ENCODE assay signal across 14 cellular contexts in the genomic region with DNA sequence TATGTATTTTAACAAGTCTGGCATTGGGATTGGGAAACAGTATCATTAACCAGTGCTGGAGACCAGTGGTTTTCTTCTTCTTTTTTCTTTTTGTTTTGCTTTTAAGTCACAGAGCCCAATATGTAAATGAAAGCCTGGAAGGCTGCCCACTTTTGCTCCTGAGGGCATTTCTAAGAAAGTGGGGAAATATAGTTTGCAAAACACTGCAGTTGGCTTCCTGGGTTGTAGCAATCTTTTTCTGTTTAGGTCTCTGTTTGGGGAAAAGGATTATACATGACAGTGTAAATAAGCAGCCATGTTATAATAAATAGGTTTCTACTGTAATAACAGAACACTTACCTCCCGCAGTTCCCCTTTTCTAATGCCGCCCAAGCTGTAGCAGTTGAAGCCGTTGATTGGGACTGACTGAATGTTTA.
DNase-seq lines count a peak whose midpoint lies in the region; ATAC-seq and TF ChIP-seq lines count a peak whose summit lies in the region.
"Had no signal": no experiment of that assay in that cellular context is flagged by ENCODE, and none has a peak within 500 bp of the region (broad histone marks: within the 10 kb centered on the region; RNA-seq: fewer than 3 reads in every experiment).

No MANE protein-coding gene starts in this region.

- no peaks in the 10 kb centered on the region for H3K27me3 ChIP-seq in lower lobe of right lung (ENCODE audit: low read depth)
- H3K27me3 ChIP-seq: transverse colon had no signal

- H3K4me3 Mint-ChIP-seq in activated T-cell treated with anti-CD3 and anti-CD28 coated beads, Interleukin-2, amount 50 U/mL, for 72 hours: no peak overlapping the region
- H3K4me3 Mint-ChIP-seq: CD4-positive, alpha-beta T cell; HFFc6 had no signal

- no peak overlapping the region for H3K27ac ChIP-seq in lower lobe of right lung
- H3K27ac ChIP-seq: transverse colon had no signal

- no peak overlapping the region for H3K27ac Mint-ChIP-seq in activated T-cell treated with anti-CD3 and anti-CD28 coated beads, Interleukin-2, amount 50 U/mL, for 72 hours
- H3K27ac Mint-ChIP-seq: CD4-positive, alpha-beta T cell; HFFc6 had no signal

- peaks cover 5% of the 10 kb centered on the region for H3K4me1 ChIP-seq in lower lobe of right lung
- H3K4me1 ChIP-seq: transverse colon had no signal

- peaks cover 12% of the 10 kb centered on the region for H3K36me3 ChIP-seq in lower lobe of right lung
- H3K36me3 ChIP-seq: transverse colon had no signal

- no peaks in the 10 kb centered on the region for H3K4me1 Mint-ChIP-seq in activated T-cell treated with anti-CD3 and anti-CD28 coated beads, Interleukin-2, amount 50 U/mL, for 72 hours (ENCODE audit: low read depth)

- ATAC-seq in HG02885 (IDR thresholded peaks at IDR 0.05; ENCODE audit: poor library complexity, unreplicated experiment) (peak; percentile 83), lower lobe of right lung (peak; percentile 60 to 71), GM21381 (IDR thresholded peaks at IDR 0.05; ENCODE audit: unreplicated experiment) (no peak)
- no peak for ATAC-seq in activated T-cell treated with anti-CD3 and anti-CD28 coated beads, Interleukin-2, amount 50 U/mL, for 72 hours (replicated peaks in 1 of 2)

- intact Hi-C loops in lower lobe of right lung (cut with DNase I): no loop called here

- peaks cover under 1% of the 10 kb centered on the region for H3K27me3 Mint-ChIP-seq in activated T-cell treated with anti-CD3 and anti-CD28 coated beads, Interleukin-2, amount 50 U/mL, for 72 hours (ENCODE audit: low read depth)
- H3K27me3 Mint-ChIP-seq: CD4-positive, alpha-beta T cell had no signal

- TF ChIP-seq CTCF in lower lobe of right lung (IDR thresholded peaks at IDR 0.05): no peak

- H3K9me3 Mint-ChIP-seq in activated T-cell treated with anti-CD3 and anti-CD28 coated beads, Interleukin-2, amount 50 U/mL, for 72 hours: no peaks in the 10 kb centered on the region
- H3K9me3 Mint-ChIP-seq: CD4-positive, alpha-beta T cell; HFFc6 had no signal

- no peaks in the 10 kb centered on the region for H3K36me3 Mint-ChIP-seq in activated T-cell treated with anti-CD3 and anti-CD28 coated beads, Interleukin-2, amount 50 U/mL, for 72 hours (ENCODE audit: insufficient read depth in 2 of 2)

- no peaks in the 10 kb centered on the region for H3K9me3 ChIP-seq in lower lobe of right lung
- H3K9me3 ChIP-seq: transverse colon had no signal

- H3K4me3 ChIP-seq in lower lobe of right lung: no peak overlapping the region
- H3K4me3 ChIP-seq: transverse colon had no signal

- DNase-seq in EL (peak; percentile 10), SIG-M5 treated with dmso at 0.1 percent for 504 hours (lab: John Stamatoyannopoulos, UW; ENCODE audit: unreplicated experiment) (peak; percentile 85), lower lobe of right lung (no peak), epidermal melanocyte (ENCODE audit: insufficient read length, low spot score) (no peak), SW 1271 (lab: John Stamatoyannopoulos, UW) (no peak)
- no peak for DNase-seq in activated T-cell treated with anti-CD3 and anti-CD28 coated beads, Interleukin-2, amount 50 U/mL, for 72 hours
- DNase-seq: activated naive CD4-positive, alpha-beta T cell; CD4-positive, alpha-beta T cell; HFFc6; KG1; kidney; transverse colon had no signal

Comparison
In these comparisons a context has a peak if more than half of its experiments do, and no peak if none do; other contexts are left out.
1. DNase-seq: peak in EL (single experiment) and SIG-M5 treated with dmso at 0.1 percent for 504 hours (single experiment); none in lower lobe of right lung (single experiment), activated T-cell treated with anti-CD3 and anti-CD28 coated beads, Interleukin-2, amount 50 U/mL, for 72 hours (0 of 2), epidermal melanocyte (single experiment) and SW 1271 (0 of 2).
2. ATAC-seq: peak in HG02885 (single experiment) and lower lobe of right lung (2 of 2); none in activated T-cell treated with anti-CD3 and anti-CD28 coated beads, Interleukin-2, amount 50 U/mL, for 72 hours (0 of 2) and GM21381 (single experiment).